ENCODE assay signal across 9 cellular contexts in the genomic region with DNA sequence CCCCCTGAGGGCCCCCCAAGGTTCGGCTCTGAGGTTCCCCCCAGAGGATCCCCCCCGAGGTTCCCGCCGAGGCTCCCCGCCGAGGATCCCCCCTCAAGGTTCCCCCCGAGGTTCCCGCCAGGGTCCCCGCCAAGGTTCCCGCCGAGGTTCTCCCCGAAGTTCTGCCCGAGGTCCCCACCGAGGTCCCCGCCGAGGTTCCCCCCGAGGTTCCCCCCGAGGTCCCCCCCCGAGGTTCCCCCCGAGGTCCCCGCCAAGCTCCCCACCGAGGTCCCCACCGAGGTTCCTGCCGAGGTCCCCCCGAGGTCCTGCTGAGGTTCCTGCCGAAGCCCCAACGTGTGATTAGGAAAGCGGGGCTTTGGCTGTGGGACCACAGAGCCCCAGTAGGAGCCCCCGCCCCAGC. TPM values are rescaled to one million over a fixed set of nuclear protein-coding genes. Genes with fewer than 3 reads are reported as not detected.
"Had no signal": no experiment of that assay in that cellular context is flagged by ENCODE, and none has a peak within 500 bp of the region (broad histone marks: within the 10 kb centered on the region; RNA-seq: fewer than 3 reads in every experiment).

No MANE protein-coding gene starts in this region.

- H3K4me3 ChIP-seq: K562 had no signal

- DNase-seq: IMR-90, KBM-7, KG1 had no signal

- ATAC-seq: HepG2, K562 had no signal

- H3K4me1 Mint-ChIP-seq: IgD-negative memory B cell had no signal

- H3K4me2 ChIP-seq: KMS-11 had no signal

- H3K27ac ChIP-seq: HL-60, KMS-11 had no signal

- H3K4me3 Mint-ChIP-seq: IgD-negative memory B cell had no signal

- H3K9ac ChIP-seq: KMS-11 had no signal

- H3K27ac Mint-ChIP-seq: IgD-negative memory B cell had no signal

RNA-seq across cellular contexts. Expression of gene SSTR5, which starts 32.2 kb away (rescaled TPM):
- total RNA-seq: HT1080, IMR-90, K562 had no signal
- polyA plus RNA-seq: IgD-negative memory B cell, IMR-90, K562 had no signal

RNA-seq across cellular contexts. Expression of gene C1QTNF8, which starts 55.7 kb away (rescaled TPM):
- total RNA-seq: HT1080, IMR-90, K562 had no signal
- polyA plus RNA-seq: HepG2, IgD-negative memory B cell, IMR-90, K562 had no signal

RNA-seq across cellular contexts. Expression of gene SOX8, which starts 58.8 kb away (rescaled TPM):
- total RNA-seq: HT1080 had no signal
